8 cellular contexts compared by ENCODE assay signal in genomic region chr6:53059648-53060589, GRCh38. TPM values are rescaled to one million over a fixed set of nuclear protein-coding genes. Genes with fewer than 3 reads are reported as not detected.
DNase-seq lines count a peak whose midpoint lies in the region; ATAC-seq and TF ChIP-seq lines count a peak whose summit lies in the region.

No MANE protein-coding gene starts in this region.

- H3K27me3 ChIP-seq in A673 (replicated peaks; ENCODE audit: insufficient read depth, low read depth, low read length, poor library complexity): no peaks in the 10 kb centered on the region
- H3K27me3 ChIP-seq in HUES48 (ENCODE audit: control insufficient read depth, insufficient read depth, low read length): no peaks in the 10 kb centered on the region
- no peaks in the 10 kb centered on the region for H3K27me3 ChIP-seq in breast epithelium
- no peaks in the 10 kb centered on the region for H3K27me3 ChIP-seq in mucosa of stomach (ENCODE audit: control insufficient read depth, insufficient read depth, low read length)

- no peak for TF ChIP-seq POLR2A in breast epithelium (IDR thresholded peaks at IDR 0.05)

- H3K9me3 ChIP-seq in A673 (ENCODE audit: low read depth, low read length, poor library complexity, severe bottlenecking) (no peaks in the 10 kb centered on the region), HUES48 (ENCODE audit: control insufficient read depth, insufficient read depth, low read length) (no peaks in the 10 kb centered on the region), breast epithelium (no peaks in the 10 kb centered on the region), mucosa of stomach (ENCODE audit: control insufficient read depth, low read length) (no peaks in the 10 kb centered on the region)

- POLR2A ChIA-PET in A673 (lab: Charles Lee; ENCODE audit: low non-redundant PET): no interaction called here

- TF ChIP-seq CTCF in A673 (conservative IDR thresholded peaks at IDR 0.05; ENCODE audit: low read depth, low read length): no peak
- TF ChIP-seq CTCF in breast epithelium (IDR thresholded peaks at IDR 0.05): no peak

- H3K4me1 ChIP-seq in A673 (ENCODE audit: insufficient read depth, low read length, poor library complexity, severe bottlenecking) (peaks cover 8% of the 10 kb centered on the region), HUES48 (ENCODE audit: control insufficient read depth, insufficient read depth, low read length) (peaks cover 16% of the 10 kb centered on the region; the same call in 1 of the 2 replicates), breast epithelium (peaks cover 6 to 18% of the 10 kb centered on the region in 2 donors), mucosa of stomach (ENCODE audit: control insufficient read depth, insufficient read depth, low read length) (peaks cover 47% of the 10 kb centered on the region)

- peak; percentile 21 for DNase-seq in A673 (ENCODE audit: low spot score)
- no peak for DNase-seq in breast epithelium (ENCODE audit: low spot score in 2 of 2)
- DNase-seq in NCI-H2081 (lab: John Stamatoyannopoulos, UW): no peak
- no peak for DNase-seq in central memory CD4-positive, alpha-beta T cell
- DNase-seq in dedifferentiated amniotic fluid mesenchymal stem cell (ENCODE audit: extremely low spot score): no peak

- H3K27ac ChIP-seq in A673 (ENCODE audit: low read depth, low read length, poor library complexity, severe bottlenecking) (peak overlapping the region; percentile 91), HUES48 (ENCODE audit: low read depth, low read length) (no peak overlapping the region), breast epithelium (peak overlapping the region in 1 of 2 donors; percentile 95)

- ATAC-seq in HG03457 (IDR thresholded peaks at IDR 0.05; ENCODE audit: unreplicated experiment): no peak

- no TSS peak for BruUV-seq in A673 (replicated peaks; lab: Mats Ljungman, UMichigan)

- intact Hi-C loops in A673 (cut with micrococcal nuclease; ENCODE audit: unreplicated experiment) (no loop called here), breast epithelium (cut with DNase I; ENCODE audit: low total_unique reads) (no loop called here)

- H3K4me3 ChIP-seq in A673 (ENCODE audit: low read depth, low read length, poor library complexity, severe bottlenecking): peak overlapping the region; percentile 91
- peak overlapping the region; percentile 77 for H3K4me3 ChIP-seq in HUES48 (ENCODE audit: low read depth, low read length)
- H3K4me3 ChIP-seq in breast epithelium: peak overlapping the region; percentile 87 to 96 (median 87)
- H3K4me3 ChIP-seq in mucosa of stomach (ENCODE audit: low read length): peak overlapping the region; percentile 74

- H3K36me3 ChIP-seq in A673 (ENCODE audit: insufficient read depth, low read length, poor library complexity, severe bottlenecking) (no peaks in the 10 kb centered on the region), HUES48 (ENCODE audit: control insufficient read depth, insufficient read depth, low read length) (no peaks in the 10 kb centered on the region), breast epithelium (no peaks in the 10 kb centered on the region), mucosa of stomach (ENCODE audit: control insufficient read depth, insufficient read depth, low read length) (no peaks in the 10 kb centered on the region)

- CTCF ChIA-PET in A673 (lab: Charles Lee): no interaction called here

- H3K9ac ChIP-seq in HUES48 (ENCODE audit: low read depth, low read length) (no peak overlapping the region), mucosa of stomach (ENCODE audit: low read length) (peak overlapping the region; percentile 87)

RNA-seq across cellular contexts. Expression of gene CILK1, which starts 1.7 kb away (rescaled TPM):
- total RNA-seq in A673 (2021) (15.7 and 16.1 TPM in 2 replicates), breast epithelium (10 to 100 TPM; 15.1 to 27.7 (median 16.6) TPM)

RNA-seq across cellular contexts. Expression of gene FBXO9, which starts 5.3 kb away (rescaled TPM):
- total RNA-seq in A673 (2021) (76.7 and 82.5 TPM in 2 replicates), breast epithelium (10 to 100 TPM; 58.9 to 88.5 (median 68.5) TPM)
